In genomic region chr2:72859831-72860262, GRCh38 we compare ENCODE assay signal across 8 cellular contexts. TPM values are rescaled to one million over a fixed set of nuclear protein-coding genes. Genes with fewer than 3 reads are reported as not detected.
DNase-seq lines count a peak whose midpoint lies in the region; ATAC-seq and TF ChIP-seq lines count a peak whose summit lies in the region.

No MANE protein-coding gene starts in this region.

- H3K4me3 Mint-ChIP-seq in nephron = no peak overlapping the region

- no peak overlapping the region for H3K27ac Mint-ChIP-seq in nephron

- ATAC-seq in GM18520 (IDR thresholded peaks at IDR 0.05; ENCODE audit: unreplicated experiment) = peak; percentile 55
- ATAC-seq in HG03442 (IDR thresholded peaks at IDR 0.05; ENCODE audit: unreplicated experiment) = peak; percentile 47

- no peaks in the 10 kb centered on the region for H3K36me3 Mint-ChIP-seq in nephron (ENCODE audit: low read depth)

- peak; percentile 62 for DNase-seq in AG08395 (ENCODE audit: low spot score)
- peak; percentile 17 for DNase-seq in NCI-H82 treated with DMSO at 0.1 percent for 48 hours (lab: John Stamatoyannopoulos, UW; ENCODE audit: unreplicated experiment)
- DNase-seq in activated CD8-positive, alpha-beta memory T cell treated with anti-CD3 and anti-CD28 coated beads, Interleukin-2, amount 50 U/mL, for 1 hour (ENCODE audit: extremely low read depth) = peak; percentile 40
- no peak for DNase-seq in epithelial cell of proximal tubule (ENCODE audit: low read depth)
- DNase-seq in superior temporal gyrus (ENCODE audit: extremely low spot score) = peak; percentile 91

- peaks cover 4% of the 10 kb centered on the region for H3K4me1 Mint-ChIP-seq in nephron

- H3K27me3 Mint-ChIP-seq in nephron (ENCODE audit: low read depth) = peaks cover 70% of the 10 kb centered on the region

- H3K9me3 Mint-ChIP-seq in nephron = no peaks in the 10 kb centered on the region

- H3K4me3 ChIP-seq in epithelial cell of proximal tubule (ENCODE audit: low read depth, low read length) = no peak overlapping the region

- TF ChIP-seq CTCF in epithelial cell of proximal tubule (conservative IDR thresholded peaks at IDR 0.05; ENCODE audit: low read depth, low read length) (peak; percentile 77), nephron (IDR thresholded peaks at IDR 0.05; ENCODE audit: unreplicated experiment in 3 of 3) (peak; percentile 50 to 72 (median 68))

RNA-seq across cellular contexts. Expression of gene SPR, which starts 27.4 kb away (rescaled TPM):
- total RNA-seq in epithelial cell of proximal tubule = 26.2 and 29.5 TPM in 2 replicates

RNA-seq across cellular contexts. Expression of gene EXOC6B, which starts 34.0 kb away (rescaled TPM):
- total RNA-seq in epithelial cell of proximal tubule = 7.3 and 7.7 TPM in 2 replicates

RNA-seq across cellular contexts. Expression of gene EMX1, which starts 57.5 kb away (rescaled TPM):
- 1.0 and 8.2 TPM in 2 replicates for total RNA-seq in epithelial cell of proximal tubule
